In the genomic region with DNA sequence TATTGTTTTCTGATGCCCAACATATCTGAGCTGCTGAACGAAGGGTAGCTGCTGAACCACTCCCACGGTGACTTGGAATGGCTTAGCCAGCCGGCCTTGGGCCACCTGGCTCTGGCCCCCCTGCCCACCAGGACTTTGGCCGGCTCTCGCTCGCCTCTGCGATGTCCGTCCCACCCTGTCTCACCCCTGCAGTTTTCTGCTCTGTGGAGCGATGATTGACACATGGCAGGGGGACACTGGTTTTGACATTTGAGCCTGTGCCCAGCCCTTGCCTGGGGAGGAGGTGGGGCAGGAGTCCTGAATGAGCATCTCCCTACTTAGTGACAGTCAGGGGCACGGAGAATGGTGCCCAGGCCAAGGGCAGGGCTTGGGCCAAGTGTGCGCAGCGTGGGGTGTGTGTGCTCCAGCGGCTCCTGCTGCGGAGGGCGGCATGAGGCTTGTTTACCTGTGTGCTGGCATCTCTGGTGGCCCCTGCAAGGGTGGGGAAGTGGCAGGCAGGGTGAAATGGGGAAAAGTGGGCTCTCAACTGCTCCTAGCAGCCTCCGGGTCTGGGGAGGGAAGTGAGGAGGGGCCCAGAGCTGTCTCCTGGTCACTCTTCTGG, we compare ENCODE assay signal across 8 cellular contexts. TPM values are rescaled to one million over a fixed set of nuclear protein-coding genes. Genes with fewer than 3 reads are reported as not detected.
A peak's percentile ranks its signal among the peaks of the same experiment; 100 is the strongest.
DNase-seq lines count a peak whose midpoint lies in the region; ATAC-seq and TF ChIP-seq lines count a peak whose summit lies in the region.

No MANE protein-coding gene starts in this region.

- no peaks in the 10 kb centered on the region for H3K79me2 ChIP-seq in Karpas-422 (ENCODE audit: low read length)

- H3K36me3 Mint-ChIP-seq in natural killer cell, result no peaks in the 10 kb centered on the region

- no peak for ATAC-seq in natural killer cell

- H3K4me1 Mint-ChIP-seq in natural killer cell, result peaks cover 51 to 65% of the 10 kb centered on the region in 2 donors

- peak overlapping the region; percentile 93 for H3K4me2 ChIP-seq in Karpas-422 (ENCODE audit: low read depth, low read length, poor library complexity, severe bottlenecking)

- H3K9me3 ChIP-seq in A673 (ENCODE audit: low read depth, low read length, poor library complexity, severe bottlenecking) (no peaks in the 10 kb centered on the region), Karpas-422 (ENCODE audit: low read length) (no peaks in the 10 kb centered on the region)

- H3K27me3 ChIP-seq in A673 (replicated peaks; ENCODE audit: insufficient read depth, low read depth, low read length, poor library complexity) (no peaks in the 10 kb centered on the region), Karpas-422 (ENCODE audit: low read length) (no peaks in the 10 kb centered on the region), dorsolateral prefrontal cortex (peaks cover 0 to 35% (median 9%) of the 10 kb centered on the region in 45 donors)

- peak overlapping the region; percentile 69 for H3K9ac ChIP-seq in Karpas-422 (ENCODE audit: low read length)

- POLR2A ChIA-PET in A673 (lab: Charles Lee; ENCODE audit: low non-redundant PET), result no interaction called here

- BruUV-seq in A673 (replicated peaks; lab: Mats Ljungman, UMichigan), result no TSS peak

- peak overlapping the region; percentile 73 for H3K4me3 Mint-ChIP-seq in natural killer cell

- H3K27ac ChIP-seq in A673 (ENCODE audit: low read depth, low read length, poor library complexity, severe bottlenecking) (peak overlapping the region; percentile 78), Karpas-422 (ENCODE audit: low read length) (no peak overlapping the region), dorsolateral prefrontal cortex (peak overlapping the region in 11 of 59 donors; percentile 10 to 76 (median 41))

- CTCF ChIA-PET in A673 (lab: Charles Lee), result interaction anchor here (0.6 kb wide), 1 partner anchor 191 kb away, joined by 5 read pairs; no protein-coding TSS in a partner anchor

- peaks cover 2 to 4% of the 10 kb centered on the region in 2 donors for H3K9me3 Mint-ChIP-seq in natural killer cell

- intact Hi-C loops in A673 (cut with micrococcal nuclease; ENCODE audit: unreplicated experiment) (no loop called here), dorsolateral prefrontal cortex (cut with DNase I) (no loop called here), natural killer cell (cut with micrococcal nuclease) (no loop called here)

- H3K27me3 Mint-ChIP-seq in natural killer cell (ENCODE audit: low read depth in 2 of 2), result no peaks in the 10 kb centered on the region

- DNase-seq in A673 (ENCODE audit: low spot score), result no peak
- no peak for DNase-seq in Karpas-422
- DNase-seq in dorsolateral prefrontal cortex, result no peak
- no peak for DNase-seq in natural killer cell
- no peak for DNase-seq in stimulated activated CD4-positive, alpha-beta T cell treated with anti-CD3 and anti-CD28 coated beads, Interleukin-12 subunit alpha, Interleukin-12 subunit beta, amount 100 ng/mL, for 4 hours
- no peak for DNase-seq in OCI-M2 (lab: John Stamatoyannopoulos, UW; ENCODE audit: unreplicated experiment)
- DNase-seq in activated CD4-positive, alpha-beta T cell treated with anti-CD3 and anti-CD28 coated beads, Interleukin-2, amount 50 U/mL, for 48 hours, result no peak
- no peak for DNase-seq in COR-L47 (lab: John Stamatoyannopoulos, UW)

- no peaks in the 10 kb centered on the region for H3K9me2 ChIP-seq in Karpas-422 (replicated peaks; ENCODE audit: insufficient read depth, low read length)

- peaks cover 15% of the 10 kb centered on the region for H3K4me1 ChIP-seq in A673 (ENCODE audit: insufficient read depth, low read length, poor library complexity, severe bottlenecking)
- peaks cover 18% of the 10 kb centered on the region for H3K4me1 ChIP-seq in Karpas-422 (ENCODE audit: low read length)

- H3K4me3 ChIP-seq in A673 (ENCODE audit: low read depth, low read length, poor library complexity, severe bottlenecking) (peak overlapping the region; percentile 65), Karpas-422 (ENCODE audit: low read length) (peak overlapping the region; percentile 55; the same call in 1 of the 2 replicates), dorsolateral prefrontal cortex (peak overlapping the region in 46 of 59 donors; percentile 32 to 71 (median 60))

- no peaks in the 10 kb centered on the region for H3K36me3 ChIP-seq in A673 (ENCODE audit: insufficient read depth, low read length, poor library complexity, severe bottlenecking)
- H3K36me3 ChIP-seq in Karpas-422 (ENCODE audit: insufficient read depth, low read length), result no peaks in the 10 kb centered on the region

- H4K20me1 ChIP-seq in Karpas-422 (ENCODE audit: insufficient read depth, low read depth, low read length), result no peaks in the 10 kb centered on the region

- H3K27ac Mint-ChIP-seq in natural killer cell, result peak overlapping the region; percentile 38 to 99

- TF ChIP-seq CTCF in A673 (conservative IDR thresholded peaks at IDR 0.05; ENCODE audit: low read depth, low read length), result no peak
- no peak for TF ChIP-seq CTCF in dorsolateral prefrontal cortex (IDR thresholded peaks at IDR 0.05 in 54 of 56, conservative IDR thresholded peaks at IDR 0.05 in 2 of 56; ENCODE audit: low read depth in 1 of 56, partially characterized antibody in 56 of 56)
- no peak for TF ChIP-seq CTCF in natural killer cell (IDR thresholded peaks at IDR 0.05)

- peak overlapping the region; percentile 87; the same call in 1 of the 2 replicates for H2AFZ ChIP-seq in Karpas-422 (ENCODE audit: low read length)

RNA-seq across cellular contexts. Expression of a gene that starts 15.7 kb away (rescaled TPM):
- 2.9 and 3.5 TPM in 2 replicates for total RNA-seq in A673 (2021)
- total RNA-seq in Karpas-422 (2014; rRNA removed; shearing (Covaris generic); ENCODE audit: low replicate concordance), result not detected in 2 replicates
- 100 to 1,000 TPM in 8 of 120 experiments, 10 to 100 TPM in 112; 11.0 to 191 (median 44.8) TPM for total RNA-seq in dorsolateral prefrontal cortex
- total RNA-seq in natural killer cell, result 10 to 100 TPM in 1 of 3 donors, 1 to 10 TPM in 2; 2.6 to 27.9 (median 6.3) TPM

RNA-seq across cellular contexts. Expression of a gene that starts 27.9 kb away (rescaled TPM):
- total RNA-seq in A673 (2021), result 25.0 and 33.7 TPM in 2 replicates
- 0.25 TPM in 1 of 2 replicates, not detected in the other for total RNA-seq in Karpas-422 (2014; rRNA removed; shearing (Covaris generic); ENCODE audit: low replicate concordance)
- 1 to 10 TPM in 104 of 120 experiments, under 1 TPM in 13, not detected in 3; 0.52 to 7.6 (median 2.4) TPM for total RNA-seq in dorsolateral prefrontal cortex
- 1 to 10 TPM in 2 of 3 donors, under 1 TPM in 1; 0.79 to 3.2 (median 2.2) TPM for total RNA-seq in natural killer cell
